Comparison of ENCODE assay signal across 8 cellular contexts in genomic region chr4:107559653-107560052, GRCh38.
"Had no signal": no experiment of that assay in that cellular context is flagged by ENCODE, and none has a peak within 500 bp of the region (broad histone marks: within the 10 kb centered on the region; RNA-seq: fewer than 3 reads in every experiment).

No MANE protein-coding gene starts in this region.

- H3K4me3 ChIP-seq: GM12878 had no signal

- FAIRE-seq: G401.6, GM12878, GM12891, GM12892, GM18507, GM19239 had no signal

- DNase-seq: GDM1, GF-D8 had no signal
